ENCODE assay signal across 11 cellular contexts in the genomic region with DNA sequence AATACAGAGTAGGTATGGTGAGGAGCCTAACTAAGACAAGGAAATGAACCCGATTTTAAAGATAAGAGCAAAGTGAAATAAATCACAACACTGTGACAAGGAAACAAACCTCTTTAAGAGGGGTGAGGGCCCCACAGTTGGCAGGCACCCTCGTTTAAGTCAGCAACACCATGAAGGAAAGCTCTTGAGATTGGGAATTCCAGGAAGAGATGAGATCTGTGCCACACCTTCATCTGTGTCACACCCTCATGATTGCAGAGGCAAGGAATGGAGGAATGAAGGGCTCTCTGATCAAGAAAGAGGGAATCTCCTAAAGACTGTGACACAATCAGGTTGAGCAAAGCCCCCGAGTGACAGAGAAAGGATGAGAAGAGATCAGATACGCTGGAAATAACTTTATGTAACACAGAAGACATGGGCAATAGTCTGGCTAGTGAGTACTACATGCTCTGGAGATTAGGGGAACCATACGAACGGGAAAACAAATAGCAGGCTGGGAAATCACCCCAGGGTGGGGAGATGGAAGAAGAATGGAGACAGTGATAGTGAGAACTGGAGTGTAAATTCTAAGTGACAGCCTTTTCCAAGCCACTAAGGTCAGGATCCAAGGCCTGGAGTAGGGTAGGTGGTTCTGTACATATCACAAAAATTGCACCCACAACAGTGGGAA. TPM values are rescaled to one million over a fixed set of nuclear protein-coding genes. Genes with fewer than 3 reads are reported as not detected.
DNase-seq lines count a peak whose midpoint lies in the region; ATAC-seq, FAIRE-seq and TF ChIP-seq lines count a peak whose summit lies in the region.
"Not testable (repeated sequence)": the region's sequence is repeated elsewhere in the genome, so short reads cannot be mapped to it uniquely, and the experiment has no call there.
"Had no signal": no experiment of that assay in that cellular context is flagged by ENCODE, and none has a peak within 500 bp of the region (broad histone marks: within the 10 kb centered on the region; RNA-seq: fewer than 3 reads in every experiment).

No MANE protein-coding gene starts in this region.

- peak overlapping the region; percentile 85; the same call in 1 of the 2 replicates for H2AFZ ChIP-seq in H1 (ENCODE audit: low read length)

- H2BK20ac ChIP-seq in H1 (ENCODE audit: low read length): not testable (repeated sequence)

- not testable (repeated sequence) for ATAC-seq in foreskin keratinocyte

- POLR2A ChIA-PET in H1 (lab: Charles Lee; ENCODE audit: partially characterized antibody): not testable (repeated sequence)

- 81% methylated on average over 6 of the region's 6 CpGs; no CpG with 5 or more reads in 1 of the 2 experiments for WGBS in H1 (ENCODE audit: extremely low coverage in 1 of 2, insufficient coverage in 1 of 2, insufficient read length in 1 of 2, insufficient replicate concordance in 2 of 2, low coverage in 1 of 2, low lambda C conversion rate in 2 of 2, missing lambda C conversion rate in 1 of 2), 2 experiments
- WGBS in mesendoderm (ENCODE audit: extremely low coverage, insufficient coverage, low lambda C conversion rate): no CpG with 5 or more reads among the region's 6 CpGs

- H2BK12ac ChIP-seq in H1 (ENCODE audit: low read depth, low read length): not testable (repeated sequence)

- not testable (repeated sequence) for H3K18ac ChIP-seq in H1 (ENCODE audit: extremely low read depth, low read length); mesendoderm (ENCODE audit: low read length)

- not testable (repeated sequence) for H3K56ac ChIP-seq in H1 (replicated peaks; ENCODE audit: insufficient read length, low read depth, low read length); mesendoderm (ENCODE audit: low read length)

- not testable (repeated sequence) for H3K36me3 ChIP-seq in H1 (ENCODE audit: control insufficient read depth in 2 of 4, insufficient read depth in 4 of 4, low read length in 3 of 4); mesendoderm (ENCODE audit: control insufficient read depth, insufficient read depth, low read length)

- H3K4ac ChIP-seq in H1 (replicated peaks; ENCODE audit: insufficient read length, low read depth, low read length); mesendoderm (ENCODE audit: low read depth, low read length): not testable (repeated sequence)

- H3K9me3 Mint-ChIP-seq in activated CD4-positive, alpha-beta T cell treated with anti-CD3 and anti-CD28 coated beads, Interleukin-2, amount 10 ng/mL, durations not matched to agents 24 days and 14 days: not testable (repeated sequence)

- TF ChIP-seq RAD21 in H1 (IDR thresholded peaks at IDR 0.05 in 1 of 2, conservative IDR thresholded peaks at IDR 0.05 in 1 of 2; ENCODE audit: low read depth in 2 of 2, low read length in 2 of 2): not testable (repeated sequence)

- not testable (repeated sequence) for H3K36me3 Mint-ChIP-seq in activated CD4-positive, alpha-beta T cell treated with anti-CD3 and anti-CD28 coated beads, Interleukin-2, amount 10 ng/mL, durations not matched to agents 24 days and 14 days (ENCODE audit: low read depth)

- H3K27ac ChIP-seq in H1 (ENCODE audit: low read depth, low read length); foreskin keratinocyte; mesendoderm (ENCODE audit: low read depth, low read length): not testable (repeated sequence)

- not testable (repeated sequence) for H4K5ac ChIP-seq in H1 (ENCODE audit: insufficient read length, low read depth, low read length); mesendoderm (ENCODE audit: low read length)

- not testable (repeated sequence) for H3K27ac Mint-ChIP-seq in activated CD4-positive, alpha-beta T cell treated with anti-CD3 and anti-CD28 coated beads, Interleukin-2, amount 10 ng/mL, durations not matched to agents 24 days and 14 days

- H2BK120ac ChIP-seq in H1 (replicated peaks; ENCODE audit: low read depth, low read length); mesendoderm (ENCODE audit: low read depth, low read length): not testable (repeated sequence)

- H2BK5ac ChIP-seq in H1 (ENCODE audit: low read depth, low read length); mesendoderm (ENCODE audit: low read length): not testable (repeated sequence)

- H3K27me3 Mint-ChIP-seq in activated CD4-positive, alpha-beta T cell treated with anti-CD3 and anti-CD28 coated beads, Interleukin-2, amount 10 ng/mL, durations not matched to agents 24 days and 14 days: not testable (repeated sequence)

- CTCF ChIA-PET in H1 (lab: Charles Lee; ENCODE audit: partially characterized antibody): not testable (repeated sequence)

- intact Hi-C loops in activated CD4-positive, alpha-beta T cell treated with anti-CD3 and anti-CD28 coated beads, Interleukin-2, amount 10 ng/mL, durations not matched to agents 24 days and 14 days (cut with micrococcal nuclease): not testable (repeated sequence)

- TF ChIP-seq POLR2A in H1 (IDR thresholded peaks at IDR 0.05; ENCODE audit: control extremely low read depth in 1 of 2, low read depth in 2 of 2, low read length in 2 of 2): not testable (repeated sequence)

- not testable (repeated sequence) for H3K4me1 Mint-ChIP-seq in activated CD4-positive, alpha-beta T cell treated with anti-CD3 and anti-CD28 coated beads, Interleukin-2, amount 10 ng/mL, durations not matched to agents 24 days and 14 days

- H3K9me3 ChIP-seq in H1 (ENCODE audit: insufficient read depth in 2 of 2, low read depth in 1 of 2, low read length in 1 of 2): not testable (repeated sequence)

- not testable (repeated sequence) for TF ChIP-seq EP300 in H1 (IDR thresholded peaks at IDR 0.05; ENCODE audit: borderline replicate concordance in 1 of 2, low read depth in 2 of 2, low read length in 2 of 2)

- not testable (repeated sequence) for H3K23me2 ChIP-seq in H1 (ENCODE audit: low read depth, low read length)

- not testable (repeated sequence) for H2AK5ac ChIP-seq in H1 (ENCODE audit: low read depth, low read length); mesendoderm (ENCODE audit: low read length)

- H4K8ac ChIP-seq in H1 (ENCODE audit: extremely low read depth, insufficient read depth, low read length); mesendoderm (ENCODE audit: low read depth, low read length): not testable (repeated sequence)

- not testable (repeated sequence) for H3K4me3 Mint-ChIP-seq in activated CD4-positive, alpha-beta T cell treated with anti-CD3 and anti-CD28 coated beads, Interleukin-2, amount 10 ng/mL, durations not matched to agents 24 days and 14 days

- H4K20me1 ChIP-seq in H1 (replicated peaks in 1 of 2; ENCODE audit: control insufficient read depth in 1 of 2, insufficient read depth in 2 of 2, low read length in 2 of 2): not testable (repeated sequence)

- not testable (repeated sequence) for H3K4me2 ChIP-seq in H1 (ENCODE audit: insufficient read depth in 1 of 2, low read depth in 2 of 2, low read length in 2 of 2); mesendoderm (ENCODE audit: low read length)

- not testable (repeated sequence) for H3K4me3 ChIP-seq in H1 (ENCODE audit: extremely low read depth in 1 of 4, insufficient read depth in 2 of 4, low read depth in 3 of 4, low read length in 4 of 4); mesendoderm (ENCODE audit: low read length)

- not testable (repeated sequence) for H3K4me1 ChIP-seq in H1 (replicated peaks in 1 of 4; ENCODE audit: control insufficient read depth in 3 of 4, insufficient read depth in 4 of 4, low read length in 3 of 4); foreskin keratinocyte; mesendoderm (ENCODE audit: control insufficient read depth, low read depth, low read length)

- not testable (repeated sequence) for H3K79me1 ChIP-seq in H1 (ENCODE audit: low read depth, low read length); mesendoderm (ENCODE audit: low read length)

- not testable (repeated sequence) for FAIRE-seq in H1 (lab: Jason Lieb, UNC)

- H3K9ac ChIP-seq in H1 (replicated peaks in 1 of 4; ENCODE audit: extremely low read depth in 1 of 4, low read depth in 3 of 4, low read length in 3 of 4); mesendoderm (ENCODE audit: low read length): not testable (repeated sequence)

- H3K14ac ChIP-seq in H1 (ENCODE audit: insufficient read length): not testable (repeated sequence)

- DNase-seq in DMS53 (lab: John Stamatoyannopoulos, UW) (peak; percentile 17), LoVo (ENCODE audit: low spot score) (peak; percentile 67), foreskin keratinocyte (peak; percentile 12 to 58), mesendoderm (peak; percentile 1), renal cortical epithelial cell (ENCODE audit: low read depth) (peak; percentile 3)
- DNase-seq in activated CD4-positive, alpha-beta T cell treated with anti-CD3 and anti-CD28 coated beads, Interleukin-2, amount 10 ng/mL, durations not matched to agents 24 days and 14 days: peak; percentile 50
- not testable (repeated sequence) for DNase-seq in H1 (ENCODE audit: low read depth in 1 of 2, low spot score in 2 of 2)

- H3K79me2 ChIP-seq in H1 (ENCODE audit: control insufficient read depth in 1 of 2, insufficient read depth in 2 of 2, low read length in 2 of 2); mesendoderm (ENCODE audit: control insufficient read depth, insufficient read depth, low read length): not testable (repeated sequence)

- H3K23ac ChIP-seq in H1 (ENCODE audit: insufficient read length); mesendoderm (ENCODE audit: low read length): not testable (repeated sequence)

- not testable (repeated sequence) for TF ChIP-seq CTCF in H1 (IDR thresholded peaks at IDR 0.05; ENCODE audit: control extremely low read depth in 1 of 3, insufficient read depth in 1 of 3, low read depth in 1 of 3, low read length in 3 of 3); foreskin keratinocyte (conservative IDR thresholded peaks at IDR 0.05)

- not testable (repeated sequence) for H3K27me3 ChIP-seq in H1 (replicated peaks in 1 of 4; ENCODE audit: control insufficient read depth in 3 of 4, extremely low read depth in 1 of 4, insufficient read depth in 3 of 4, low read length in 3 of 4); foreskin keratinocyte; mesendoderm (ENCODE audit: insufficient read depth, low read length, poor library complexity)

- H4K91ac ChIP-seq in H1 (replicated peaks; ENCODE audit: insufficient read length, low read length): not testable (repeated sequence)

- H2BK15ac ChIP-seq in H1 (ENCODE audit: low read length); mesendoderm (replicated peaks; ENCODE audit: low read depth): not testable (repeated sequence)

RNA-seq across cellular contexts. Expression of a gene that starts 51.7 kb away (rescaled TPM):
- total RNA-seq in activated CD4-positive, alpha-beta T cell treated with anti-CD3 and anti-CD28 coated beads, Interleukin-2, amount 10 ng/mL, durations not matched to agents 24 days and 14 days: not detected in 2 replicates
- not detected in 2 replicates for total RNA-seq in H1 (2021; fragmentation: NEBNext Ultra II Directional; extraction: Animal tissue kit (Norgen Biotek cat#: 25700))
- polyA plus RNA-seq in H1 (2011; rRNA removed) (not detected in 2 replicates), foreskin keratinocyte (not detected in 2 replicates)
- not detected for polyA plus RNA-seq in H1 (2011; cell fraction: cytosol; rRNA removed)
- not detected for polyA plus RNA-seq in H1 (2011; cell fraction: nucleus; rRNA removed)
- not detected in 4 replicates for polyA plus RNA-seq in H1 (2012, experiment 1 of 2)
- polyA plus RNA-seq in H1 (2012, experiment 2 of 2): not detected
- not detected for polyA plus RNA-seq in H1 (2013, experiment 1 of 2)
- polyA plus RNA-seq in H1 (2013, experiment 2 of 2): not detected
- polyA minus RNA-seq in H1 (2011; rRNA and poly(A)+ RNA removed): not detected in 2 replicates
- not detected for polyA minus RNA-seq in H1 (2011; cell fraction: cytosol; rRNA and poly(A)+ RNA removed)
- not detected for polyA minus RNA-seq in H1 (2011; cell fraction: nucleus; rRNA and poly(A)+ RNA removed)
- total RNA-seq in foreskin keratinocyte (not detected in 2 replicates), renal cortical epithelial cell (not detected in 2 replicates)
- polyA plus RNA-seq in mesendoderm (2013, experiment 1 of 2): not detected
- not detected for polyA plus RNA-seq in mesendoderm (2013, experiment 2 of 2)
- total RNA-seq: CD8-positive, alpha-beta T cell; H7; LHCN-M2; RPMI7951 had no signal
